Comparison of ENCODE assay signal across 1 cellular context in genomic region chr16:3457434-3458252, GRCh38.
TF ChIP-seq lines count a peak whose summit lies in the region.

No MANE protein-coding gene starts in this region.

TF ChIP-seq in HepG2, 621 proteins besides CTCF, POLR2A, EP300 and RAD21 (continued from another document):
- TF ChIP-seq USF2 (IDR thresholded peaks at IDR 0.05; ENCODE audit: low read depth, low read length) (peak; percentile 66), USF2 (CRISPR knock-in tag; IDR thresholded peaks at IDR 0.05; ENCODE audit: borderline replicate concordance) (peak; percentile 69; the same call in 1 of the 2 replicates), RFX5 (IDR thresholded peaks at IDR 0.05; ENCODE audit: low read depth, low read length) (no peak), ZNF749 (CRISPR knock-in tag; IDR thresholded peaks at IDR 0.05; ENCODE audit: borderline replicate concordance) (0 out of 2 replicates have a peak, but pooled peaks have one; percentile 42), E2F5 (CRISPR knock-in tag; conservative IDR thresholded peaks at IDR 0.05) (peak; percentile 62), CC2D1A (CRISPR knock-in tag; IDR thresholded peaks at IDR 0.05) (no peak), ZNF781 (CRISPR knock-in tag; IDR thresholded peaks at IDR 0.05; ENCODE audit: borderline replicate concordance, not compliant biosample characterization) (peak; percentile 71), ZNF737 (CRISPR knock-in tag; IDR thresholded peaks at IDR 0.05; ENCODE audit: borderline replicate concordance) (no peak), KLF12 (CRISPR knock-in tag; IDR thresholded peaks at IDR 0.05; ENCODE audit: borderline replicate concordance) (no peak; the same call in none of the 2 replicates)
